Comparison of ENCODE assay signal across 1 cellular context in genomic region chr9:119252671-119253299, GRCh38.
TF ChIP-seq lines count a peak whose summit lies in the region.

No MANE protein-coding gene starts in this region.

TF ChIP-seq in WTC11, 78 proteins besides CTCF, POLR2A, EP300 and RAD21 (continued from another document):
- TF ChIP-seq ZNF121 (CRISPR knock-in tag; IDR thresholded peaks at IDR 0.05) (no peak), TCF7 (CRISPR knock-in tag; IDR thresholded peaks at IDR 0.05; ENCODE audit: low read depth) (no peak), TEAD4 (CRISPR knock-in tag; IDR thresholded peaks at IDR 0.05) (no peak), MXD4 (CRISPR knock-in tag; IDR thresholded peaks at IDR 0.05; ENCODE audit: borderline replicate concordance) (no peak), NR2C2 (CRISPR knock-in tag; IDR thresholded peaks at IDR 0.05) (no peak), RELA (CRISPR knock-in tag; IDR thresholded peaks at IDR 0.05; ENCODE audit: borderline replicate concordance) (no peak), IRF1 (CRISPR knock-in tag; IDR thresholded peaks at IDR 0.05) (no peak), ZNF425 (CRISPR knock-in tag; conservative IDR thresholded peaks at IDR 0.05) (no peak), GRHL2 (CRISPR knock-in tag; IDR thresholded peaks at IDR 0.05; ENCODE audit: insufficient replicate concordance, severe bottlenecking) (no peak), ARID4B (CRISPR knock-in tag; IDR thresholded peaks at IDR 0.05; ENCODE audit: borderline replicate concordance) (no peak), FOXK1 (CRISPR knock-in tag; IDR thresholded peaks at IDR 0.05) (no peak), FOXJ3 (CRISPR knock-in tag; IDR thresholded peaks at IDR 0.05; ENCODE audit: borderline replicate concordance) (no peak), STAT6 (CRISPR knock-in tag; conservative IDR thresholded peaks at IDR 0.05; ENCODE audit: low read depth) (no peak)
